ENCODE assay signal across 15 cellular contexts in genomic region chr11:118263109-118263508, GRCh38. TPM values are rescaled to one million over a fixed set of nuclear protein-coding genes. Genes with fewer than 3 reads are reported as not detected.
DNase-seq lines count a peak whose midpoint lies in the region; ATAC-seq and TF ChIP-seq lines count a peak whose summit lies in the region.
"Had no signal": no experiment of that assay in that cellular context is flagged by ENCODE, and none has a peak within 500 bp of the region (broad histone marks: within the 10 kb centered on the region; RNA-seq: fewer than 3 reads in every experiment).

No MANE protein-coding gene starts in this region.

- H3K9me3 ChIP-seq in heart right ventricle: no peaks in the 10 kb centered on the region
- H3K9me3 ChIP-seq in body of pancreas: no peaks in the 10 kb centered on the region

- H3K27ac Mint-ChIP-seq in mesothelial cell of epicardium: peak overlapping the region; percentile 93

- H3K36me3 Mint-ChIP-seq in mesothelial cell of epicardium: peaks cover 22% of the 10 kb centered on the region

- TF ChIP-seq POLR2A in body of pancreas (IDR thresholded peaks at IDR 0.05): no peak

- H3K9me3 Mint-ChIP-seq in mesothelial cell of epicardium: peaks cover 5% of the 10 kb centered on the region
- H3K9me3 Mint-ChIP-seq: central memory CD8-positive, alpha-beta T cell had no signal

- H3K4me3 ChIP-seq in heart right ventricle (peak overlapping the region in 6 of 10 donors; percentile 49 to 57 (median 50)), body of pancreas (peak overlapping the region in 1 of 2 donors; percentile 11), urinary bladder (ENCODE audit: low read depth, low read length) (peak overlapping the region; percentile 12)

- intact Hi-C loops in heart right ventricle (cut with DNase I): no loop called here
- intact Hi-C loops in Right ventricle myocardium superior (cut with DNase I): no loop called here
- intact Hi-C loops in body of pancreas (cut with DNase I): no loop called here

- H3K27me3 Mint-ChIP-seq in mesothelial cell of epicardium (ENCODE audit: low read depth): peaks cover 27% of the 10 kb centered on the region

- H3K36me3 ChIP-seq in heart right ventricle (peaks cover 0 to 14% (median 0%) of the 10 kb centered on the region in 9 donors), body of pancreas (replicated peaks in 1 of 2; ENCODE audit: insufficient read depth in 1 of 2, low read depth in 2 of 2) (peaks cover 0 to 2% of the 10 kb centered on the region in 2 donors), urinary bladder (ENCODE audit: insufficient read depth) (no peaks in the 10 kb centered on the region)

- peak overlapping the region; percentile 73 for H3K4me3 Mint-ChIP-seq in mesothelial cell of epicardium

- H3K27ac ChIP-seq in heart right ventricle (peak overlapping the region in 1 of 10 donors; percentile 47), body of pancreas (peak overlapping the region; percentile 78 to 91 (median 85)), urinary bladder (ENCODE audit: low read depth) (no peak overlapping the region)

- TF ChIP-seq CTCF in heart right ventricle (IDR thresholded peaks at IDR 0.05) (no peak), body of pancreas (IDR thresholded peaks at IDR 0.05) (no peak), mesothelial cell of epicardium (IDR thresholded peaks at IDR 0.05; ENCODE audit: unreplicated experiment) (no peak)

- H3K27me3 ChIP-seq in heart right ventricle (peaks cover 0 to 25% (median 6%) of the 10 kb centered on the region in 7 donors), body of pancreas (no peaks in the 10 kb centered on the region)

- H3K4me1 ChIP-seq in heart right ventricle (peaks cover 0 to 28% (median 13%) of the 10 kb centered on the region in 9 donors), body of pancreas (peaks cover 32% of the 10 kb centered on the region), urinary bladder (ENCODE audit: insufficient read depth) (no peaks in the 10 kb centered on the region)

- DNase-seq in heart right ventricle: no peak
- no peak for DNase-seq in Right ventricle myocardium superior
- peak in 2 of 4 donors; percentile 15 to 20 for DNase-seq in body of pancreas
- DNase-seq in mesothelial cell of epicardium (ENCODE audit: low spot score in 2 of 2, unreplicated experiment in 2 of 2): no peak
- no peak for DNase-seq in NK-92 (lab: John Stamatoyannopoulos, UW; ENCODE audit: unreplicated experiment)
- DNase-seq in NCI-H1092 treated with DMSO at 0.1 percent for 48 hours (lab: John Stamatoyannopoulos, UW): no peak
- DNase-seq: activated CD8-positive, alpha-beta memory T cell treated with anti-CD3 and anti-CD28 coated beads, Interleukin-2, amount 50 U/mL, for 48 hours; kidney glomerular epithelial cell; NCI-H1930; T1000 had no signal

- H3K4me1 Mint-ChIP-seq in mesothelial cell of epicardium: peaks cover 43% of the 10 kb centered on the region

- no peak for ATAC-seq in heart right ventricle
- no peak for ATAC-seq in Right ventricle myocardium superior (ENCODE audit: poor library complexity)
- no peak for ATAC-seq in body of pancreas
- no peak for ATAC-seq in GM21528 (IDR thresholded peaks at IDR 0.05; ENCODE audit: low FRiP score, unreplicated experiment)

- WGBS in heart right ventricle, 2 donors: 81 to 91% methylated on average over 4 of the region's 4 CpGs
- WGBS in body of pancreas, 2 donors: 13 to 22% methylated on average over 4 of the region's 4 CpGs
- WGBS in urinary bladder: 60% methylated on average over 4 of the region's 4 CpGs

RNA-seq across cellular contexts. Expression of gene MPZL2, which starts 1.0 kb away (rescaled TPM):
- 10 to 100 TPM in 8 of 10 donors, 1 to 10 TPM in 2; 4.0 to 23.4 (median 13.0) TPM for total RNA-seq in heart right ventricle
- 1 to 10 TPM; 8.7 to 8.8 TPM for polyA plus RNA-seq in heart right ventricle
- total RNA-seq in Right ventricle myocardium superior: 9.8 TPM
- 10 to 100 TPM; 19.7 to 48.5 TPM for total RNA-seq in body of pancreas
- 32.3 to 36.9 TPM (median 32.8 TPM) in 3 replicates for total RNA-seq in mesothelial cell of epicardium
- 62.8 TPM for total RNA-seq in urinary bladder
- polyA plus RNA-seq in urinary bladder: 44.2 TPM
- total RNA-seq: OCI-LY7 had no signal
- polyA plus RNA-seq: BJ had no signal

RNA-seq across cellular contexts. Expression of gene MPZL3, which starts 10.9 kb away (rescaled TPM):
- total RNA-seq in heart right ventricle (1 to 10 TPM; 1.9 to 4.2 (median 2.7) TPM), Right ventricle myocardium superior (1.8 TPM), body of pancreas (1 to 10 TPM; 4.0 to 8.0 TPM), mesothelial cell of epicardium (5.0 to 5.7 TPM (median 5.2 TPM) in 3 replicates), urinary bladder (4.7 TPM)
- polyA plus RNA-seq in heart right ventricle (1 to 10 TPM; 1.7 to 2.3 TPM), urinary bladder (1.4 TPM)

RNA-seq across cellular contexts. Expression of gene JAML, which starts 38.3 kb away (rescaled TPM):
- total RNA-seq in heart right ventricle (10 to 100 TPM in 1 of 10 donors, 1 to 10 TPM in 8, under 1 TPM in 1; 0.50 to 19.5 (median 2.1) TPM), Right ventricle myocardium superior (2.7 TPM), body of pancreas (1 to 10 TPM in 1 of 2 donors, under 1 TPM in 1; 0.99 to 4.9 TPM), mesothelial cell of epicardium (not detected in 3 replicates), urinary bladder (6.5 TPM)
- polyA plus RNA-seq in heart right ventricle (1 to 10 TPM; 1.2 to 2.3 TPM), urinary bladder (6.0 TPM)
- polyA plus RNA-seq: BJ had no signal

RNA-seq across cellular contexts. Expression of gene CD3E, which starts 41.4 kb away (rescaled TPM):
- total RNA-seq in heart right ventricle (10 to 100 TPM in 1 of 10 donors, 1 to 10 TPM in 1, under 1 TPM in 6, not detected in 2; 0.17 to 12.2 (median 0.59) TPM), Right ventricle myocardium superior (0.38 TPM), body of pancreas (1 to 10 TPM in 1 of 2 donors, under 1 TPM in 1; 0.99 to 3.1 TPM), mesothelial cell of epicardium (not detected in 3 replicates), urinary bladder (0.32 TPM)
- polyA plus RNA-seq in heart right ventricle (under 1 TPM; 0.37 to 0.62 TPM), urinary bladder (3.6 TPM)
- polyA plus RNA-seq: BJ had no signal
